Comparison of ENCODE assay signal across 1 cellular context in genomic region chr1:38942664-38943428, GRCh38.
TF ChIP-seq lines count a peak whose summit lies in the region.

No MANE protein-coding gene starts in this region.

TF ChIP-seq in HepG2, 621 proteins besides CTCF, POLR2A, EP300 and RAD21 (continued from another document and continues in another):
- TF ChIP-seq MLXIP (CRISPR knock-in tag; IDR thresholded peaks at IDR 0.05; ENCODE audit: borderline replicate concordance) (no peak), SRF (IDR thresholded peaks at IDR 0.05; ENCODE audit: low read depth, low read length) (no peak), ZNF281 (CRISPR knock-in tag; IDR thresholded peaks at IDR 0.05; ENCODE audit: borderline replicate concordance) (no peak), ZNF513 (CRISPR knock-in tag; conservative IDR thresholded peaks at IDR 0.05) (no peak), ZMYM3 (CRISPR knock-in tag; IDR thresholded peaks at IDR 0.05) (peak; percentile 11; the same call in 1 of the 2 replicates), ZNF552 (CRISPR knock-in tag; IDR thresholded peaks at IDR 0.05; ENCODE audit: borderline replicate concordance) (no peak), MAX (IDR thresholded peaks at IDR 0.05) (no peak), MYNN (CRISPR knock-in tag; IDR thresholded peaks at IDR 0.05; ENCODE audit: low read depth) (no peak), ZNF362 (CRISPR knock-in tag; IDR thresholded peaks at IDR 0.05; ENCODE audit: borderline replicate concordance) (peak; percentile 58; the same call in 1 of the 2 replicates), GLI4 (CRISPR knock-in tag; IDR thresholded peaks at IDR 0.05; ENCODE audit: borderline replicate concordance) (no peak), ZBTB34 (CRISPR knock-in tag; IDR thresholded peaks at IDR 0.05) (no peak), RFX5 (IDR thresholded peaks at IDR 0.05; ENCODE audit: low read depth, low read length) (no peak), ZNF263 (CRISPR knock-in tag; IDR thresholded peaks at IDR 0.05) (peak; percentile 94), LCORL (IDR thresholded peaks at IDR 0.05) (no peak), LCORL (CRISPR knock-in tag; IDR thresholded peaks at IDR 0.05) (no peak), FOXA3 (CRISPR knock-in tag; IDR thresholded peaks at IDR 0.05) (0 out of 2 replicates have a peak, but pooled peaks have one; percentile 10), SALL1 (CRISPR knock-in tag; IDR thresholded peaks at IDR 0.05) (peak; percentile 22; the same call in 1 of the 2 replicates), PITX1 (CRISPR knock-in tag; IDR thresholded peaks at IDR 0.05) (no peak), ISX (CRISPR knock-in tag; conservative IDR thresholded peaks at IDR 0.05) (no peak), ZNF7 (CRISPR knock-in tag; IDR thresholded peaks at IDR 0.05) (no peak), XBP1 (CRISPR knock-in tag; IDR thresholded peaks at IDR 0.05) (no peak), SOX6 (IDR thresholded peaks at IDR 0.05) (no peak), SOX6 (CRISPR knock-in tag; IDR thresholded peaks at IDR 0.05) (peak; percentile 27; the same call in 1 of the 2 replicates), PAXIP1 (CRISPR knock-in tag; conservative IDR thresholded peaks at IDR 0.05) (peak; percentile 23; the same call in 1 of the 2 replicates), ADNP (CRISPR knock-in tag; IDR thresholded peaks at IDR 0.05) (0 out of 2 replicates have a peak, but pooled peaks have one; percentile 11), ZNF292 (CRISPR knock-in tag; IDR thresholded peaks at IDR 0.05; ENCODE audit: borderline replicate concordance, low read depth) (peak; percentile 30; the same call in 1 of the 2 replicates), ZNF121 (CRISPR knock-in tag; IDR thresholded peaks at IDR 0.05) (peak; percentile 99), SNAI1 (CRISPR knock-in tag; IDR thresholded peaks at IDR 0.05; ENCODE audit: borderline replicate concordance) (no peak), JDP2 (CRISPR knock-in tag; IDR thresholded peaks at IDR 0.05; ENCODE audit: borderline replicate concordance) (no peak), TCF7L2 (IDR thresholded peaks at IDR 0.05; ENCODE audit: low read depth, low read length) (no peak), IKZF5 (CRISPR knock-in tag; IDR thresholded peaks at IDR 0.05) (no peak), RCOR2 (CRISPR knock-in tag; IDR thresholded peaks at IDR 0.05) (peak; percentile 64; the same call in 1 of the 2 replicates), HNF4A (CRISPR knock-in tag; IDR thresholded peaks at IDR 0.05) (peak; percentile 70), ZBTB49 (CRISPR knock-in tag; IDR thresholded peaks at IDR 0.05; ENCODE audit: borderline replicate concordance) (no peak), RFXAP (CRISPR knock-in tag; IDR thresholded peaks at IDR 0.05; ENCODE audit: borderline replicate concordance) (0 out of 2 replicates have a peak, but pooled peaks have one; percentile 54), PPARG (CRISPR knock-in tag; conservative IDR thresholded peaks at IDR 0.05) (no peak), IRX3 (CRISPR knock-in tag; IDR thresholded peaks at IDR 0.05; ENCODE audit: borderline replicate concordance, low read depth) (no peak), KDM5B (CRISPR knock-in tag; IDR thresholded peaks at IDR 0.05; ENCODE audit: borderline replicate concordance) (no peak), MTA1 (CRISPR knock-in tag; IDR thresholded peaks at IDR 0.05; ENCODE audit: borderline replicate concordance) (no peak), ZNF253 (CRISPR knock-in tag; IDR thresholded peaks at IDR 0.05; ENCODE audit: borderline replicate concordance) (no peak), ZNF550 (CRISPR knock-in tag; IDR thresholded peaks at IDR 0.05; ENCODE audit: borderline replicate concordance) (no peak), SATB2 (CRISPR knock-in tag; IDR thresholded peaks at IDR 0.05) (no peak), FOXP4 (CRISPR knock-in tag; IDR thresholded peaks at IDR 0.05) (peak; percentile 88), ZNF839 (CRISPR knock-in tag; IDR thresholded peaks at IDR 0.05; ENCODE audit: borderline replicate concordance) (no peak), PCBP2 (optimal IDR thresholded peaks at IDR 0.05; ENCODE audit: low read depth, low read length, poor library complexity, severe bottlenecking) (no peak)
